10 cellular contexts compared by ENCODE assay signal in genomic region chr2:120856421-120856862, GRCh38.
DNase-seq lines count a peak whose midpoint lies in the region; ATAC-seq, FAIRE-seq and TF ChIP-seq lines count a peak whose summit lies in the region.
"Had no signal": no experiment of that assay in that cellular context is flagged by ENCODE, and none has a peak within 500 bp of the region (broad histone marks: within the 10 kb centered on the region; RNA-seq: fewer than 3 reads in every experiment).

No MANE protein-coding gene starts in this region.

- H3K9me3 Mint-ChIP-seq in Caco-2 (ENCODE audit: unreplicated experiment): no peaks in the 10 kb centered on the region

- 73 to 76% (median 75%) methylated on average over 13 of the region's 13 CpGs for WGBS in small intestine, 3 donors

- no peak for FAIRE-seq in small intestine (lab: Jason Lieb, UNC)

- H3K4me1 ChIP-seq in Caco-2 (peaks cover 10% of the 10 kb centered on the region), small intestine (ENCODE audit: control insufficient read depth in 2 of 2, insufficient read depth in 1 of 2, low read depth in 1 of 2, low read length in 1 of 2) (no peaks in the 10 kb centered on the region)
- H3K4me1 ChIP-seq: Peyer's patch had no signal

- CTCF ChIA-PET in Caco-2 (lab: Charles Lee): interaction anchor here (0.6 to 1.1 kb wide), 2 partner anchors 14 to 486 kb away, joined by 3 to 4 read pairs; no protein-coding TSS in a partner anchor

- H3K36me3 Mint-ChIP-seq in Caco-2 (ENCODE audit: insufficient read depth, unreplicated experiment): no peaks in the 10 kb centered on the region

- DNase-seq in Caco-2 (peak; percentile 77 to 82), RPMI7951 (ENCODE audit: low read depth) (peak; percentile 23), glomerular visceral epithelial cell (ENCODE audit: extremely low spot score) (peak; percentile 43), posterior vena cava (ENCODE audit: low spot score) (peak; percentile 79), NCI-H2171 treated with DMSO at 0.1 percent for 48 hours (lab: John Stamatoyannopoulos, UW) (no peak), small intestine (no peak)
- DNase-seq in activated CD8-positive, alpha-beta memory T cell treated with anti-CD3 and anti-CD28 coated beads, Interleukin-2, amount 50 U/mL, for 4 hours: no peak

- H3K9me3 ChIP-seq in Caco-2 (no peaks in the 10 kb centered on the region), small intestine (ENCODE audit: control insufficient read depth, low read depth) (no peaks in the 10 kb centered on the region)
- H3K9me3 ChIP-seq: Peyer's patch had no signal

- H3K4me3 ChIP-seq in Caco-2 (ENCODE audit: low read depth, low read length) (no peak overlapping the region), small intestine (ENCODE audit: low read depth in 1 of 2, low read length in 2 of 2) (no peak overlapping the region)
- H3K4me3 ChIP-seq: Peyer's patch had no signal

- no peaks in the 10 kb centered on the region for H3K27me3 ChIP-seq in Caco-2 (replicated peaks; ENCODE audit: control insufficient read depth, insufficient read depth, low read length)
- no peaks in the 10 kb centered on the region for H3K27me3 ChIP-seq in small intestine (ENCODE audit: control insufficient read depth in 2 of 2, insufficient read depth in 2 of 2, low read length in 2 of 2)
- H3K27me3 ChIP-seq: Peyer's patch had no signal

- no peak overlapping the region for H3K4me3 Mint-ChIP-seq in Caco-2 (ENCODE audit: unreplicated experiment)

- no peaks in the 10 kb centered on the region for H3K27me3 Mint-ChIP-seq in Caco-2 (ENCODE audit: insufficient read depth, unreplicated experiment)

- peaks cover 11% of the 10 kb centered on the region for H3K4me1 Mint-ChIP-seq in Caco-2 (ENCODE audit: low read depth, unreplicated experiment)

- H3K36me3 ChIP-seq in Caco-2 (ENCODE audit: control insufficient read depth, insufficient read depth, low read length) (no peaks in the 10 kb centered on the region), small intestine (ENCODE audit: control insufficient read depth in 2 of 2, insufficient read depth in 2 of 2, low read length in 2 of 2) (no peaks in the 10 kb centered on the region)
- H3K36me3 ChIP-seq: Peyer's patch had no signal

- ATAC-seq in HG02610 (IDR thresholded peaks at IDR 0.05; ENCODE audit: unreplicated experiment): no peak

- intact Hi-C loops in Caco-2 (cut with micrococcal nuclease; ENCODE audit: unreplicated experiment) (loop anchor here (1.0 to 10.0 kb wide), 2 partner anchors 122 to 161 kb away; partner anchors contain the start of gene GLI2), posterior vena cava (cut with DNase I) (no loop called here)

- peak; percentile 40 to 61 for TF ChIP-seq CTCF in Caco-2 (IDR thresholded peaks at IDR 0.05; ENCODE audit: insufficient read depth in 1 of 2, low read depth in 1 of 2, low read length in 1 of 2, severe bottlenecking in 1 of 2, unreplicated experiment in 1 of 2)

- BruUV-seq in Caco-2 (replicated peaks; lab: Mats Ljungman, UMichigan): no TSS peak

- POLR2A ChIA-PET in Caco-2 (lab: Charles Lee): no interaction called here

- H3K27ac ChIP-seq in small intestine (ENCODE audit: low read depth in 1 of 2, low read length in 1 of 2): no peak overlapping the region
- H3K27ac ChIP-seq: HL-60, Peyer's patch had no signal

- H3K27ac Mint-ChIP-seq in Caco-2 (ENCODE audit: unreplicated experiment): peak overlapping the region; percentile 55

Comparison
In these comparisons a context has a peak if more than half of its experiments do, and no peak if none do; other contexts are left out.
1. DNase-seq: peak in Caco-2 (2 of 2), RPMI7951 (single experiment), glomerular visceral epithelial cell (single experiment) and posterior vena cava (single experiment); none in activated CD8-positive, alpha-beta memory T cell treated with anti-CD3 and anti-CD28 coated beads, Interleukin-2, amount 50 U/mL, for 4 hours (single experiment), NCI-H2171 treated with DMSO at 0.1 percent for 48 hours (single experiment) and small intestine (single experiment).